In genomic region chr9:12441509-12441908, GRCh38 we compare ENCODE assay signal across 19 cellular contexts.
DNase-seq lines count a peak whose midpoint lies in the region; ATAC-seq and TF ChIP-seq lines count a peak whose summit lies in the region.
"Had no signal": no experiment of that assay in that cellular context is flagged by ENCODE, and none has a peak within 500 bp of the region (broad histone marks: within the 10 kb centered on the region; RNA-seq: fewer than 3 reads in every experiment).

No MANE protein-coding gene starts in this region.

- in situ Hi-C loops in mammary epithelial cell (cut with MboI; ENCODE audit: low sequenced_read_pairs in 2 of 2), result no loop called here

- TF ChIP-seq CTCF in right atrium auricular region (IDR thresholded peaks at IDR 0.05), result no peak
- no peak for TF ChIP-seq CTCF in WTC11 (IDR thresholded peaks at IDR 0.05)
- TF ChIP-seq CTCF in left ventricle myocardium inferior (IDR thresholded peaks at IDR 0.05; ENCODE audit: borderline replicate concordance), result no peak
- no peak for TF ChIP-seq CTCF in mammary epithelial cell (conservative IDR thresholded peaks at IDR 0.05 in 1 of 2, IDR thresholded peaks at IDR 0.05 in 1 of 2; ENCODE audit: extremely low read depth in 1 of 2, insufficient read depth in 1 of 2, low read depth in 1 of 2, low read length in 2 of 2)

- H3K4me1 Mint-ChIP-seq in WTC11, result peaks cover 34% of the 10 kb centered on the region
- H3K4me1 Mint-ChIP-seq: B cell had no signal

- POLR2A ChIA-PET in WTC11 (lab: Charles Lee), result no interaction called here

- no peak overlapping the region for H3K4me3 ChIP-seq in right atrium auricular region
- H3K4me3 ChIP-seq in HUES6 (ENCODE audit: low read depth, low read length), result no peak overlapping the region
- no peak overlapping the region for H3K4me3 ChIP-seq in left ventricle myocardium inferior
- no peak overlapping the region for H3K4me3 ChIP-seq in mammary epithelial cell (replicated peaks in 1 of 3; ENCODE audit: insufficient read depth in 1 of 3, low read depth in 2 of 3, low read length in 3 of 3)
- H3K4me3 ChIP-seq: BLaER1 treated with 17β-estradiol and CSF1 and Interleukin-3, amounts not matched to agents 10 nM and 100 nM; GM12878; GM23248 had no signal

- CTCF ChIA-PET in WTC11 (lab: Charles Lee), result no interaction called here
- CTCF ChIA-PET in mammary epithelial cell (lab: Charles Lee; ENCODE audit: low non-redundant PET), result no interaction called here

- no peak overlapping the region for H3K4me3 Mint-ChIP-seq in WTC11
- H3K4me3 Mint-ChIP-seq: B cell; CD8-positive, alpha-beta T cell; HFFc6 had no signal

- BruUV-seq in mammary epithelial cell (replicated peaks; lab: Mats Ljungman, UMichigan), result no TSS peak

- no peaks in the 10 kb centered on the region for H3K27me3 Mint-ChIP-seq in WTC11 (ENCODE audit: low read depth)
- H3K27me3 Mint-ChIP-seq: B cell had no signal

- DNase-seq in Right ventricle myocardium superior, result no peak
- DNase-seq in right atrium auricular region (ENCODE audit: low spot score), result no peak
- DNase-seq in WTC11 (ENCODE audit: low spot score), result no peak
- no peak for DNase-seq in left ventricle myocardium inferior
- no peak for DNase-seq in mammary epithelial cell
- DNase-seq: 8988T; Calu3; CD8-positive, alpha-beta T cell; DMS79 treated with DMSO at 0.1 percent for 48 hours; GM23248; H7; HFFc6 had no signal

- ATAC-seq in Right ventricle myocardium superior (ENCODE audit: poor library complexity) (peak; percentile 83), WTC11 (peak; percentile 48), HG02970 (IDR thresholded peaks at IDR 0.05; ENCODE audit: low FRiP score, unreplicated experiment) (no peak), GM21381 (IDR thresholded peaks at IDR 0.05; ENCODE audit: unreplicated experiment) (no peak)
- ATAC-seq: CD8-positive, alpha-beta T cell; GM12878; HCT116 had no signal

- H3K36me3 ChIP-seq in right atrium auricular region (no peaks in the 10 kb centered on the region), HUES6 (ENCODE audit: control insufficient read depth, insufficient read depth, low read length) (no peaks in the 10 kb centered on the region), left ventricle myocardium inferior (no peaks in the 10 kb centered on the region), mammary epithelial cell (ENCODE audit: insufficient read depth, low read length) (no peaks in the 10 kb centered on the region)
- H3K36me3 ChIP-seq: BLaER1 treated with 17β-estradiol and CSF1 and Interleukin-3, amounts not matched to agents 10 nM and 100 nM had no signal

- H3K9me3 ChIP-seq in right atrium auricular region, result no peaks in the 10 kb centered on the region
- H3K9me3 ChIP-seq in HUES6 (ENCODE audit: control insufficient read depth, insufficient read depth, low read depth, low read length), result no peaks in the 10 kb centered on the region
- H3K9me3 ChIP-seq in left ventricle myocardium inferior (replicated peaks), result peaks cover under 1% of the 10 kb centered on the region
- H3K9me3 ChIP-seq in mammary epithelial cell (replicated peaks; ENCODE audit: insufficient read depth, low read length), result no peaks in the 10 kb centered on the region
- H3K9me3 ChIP-seq: BLaER1 treated with 17β-estradiol and CSF1 and Interleukin-3, amounts not matched to agents 10 nM and 100 nM had no signal

- H2AFZ ChIP-seq in mammary epithelial cell (ENCODE audit: low read depth, low read length), result no peak overlapping the region
- H2AFZ ChIP-seq: GM23248 had no signal

- no peaks in the 10 kb centered on the region for H3K79me2 ChIP-seq in mammary epithelial cell (ENCODE audit: insufficient read depth, low read length)

- H3K9me3 Mint-ChIP-seq in WTC11, result peaks cover 8% of the 10 kb centered on the region

- intact Hi-C loops in Right ventricle myocardium superior (cut with DNase I) (no loop called here), left ventricle myocardium inferior (cut with micrococcal nuclease) (no loop called here), mammary epithelial cell (cut with micrococcal nuclease) (no loop called here)

- H3K9ac ChIP-seq in HUES6 (ENCODE audit: low read length), result peak overlapping the region; percentile 3
- H3K9ac ChIP-seq in mammary epithelial cell (ENCODE audit: insufficient read depth, low read length), result no peak overlapping the region
- H3K9ac ChIP-seq: BLaER1 treated with 17β-estradiol and CSF1 and Interleukin-3, amounts not matched to agents 10 nM and 100 nM; GM23248 had no signal

- H3K27ac ChIP-seq in right atrium auricular region (no peak overlapping the region), HUES6 (ENCODE audit: low read depth, low read length) (peak overlapping the region; percentile 83), left ventricle myocardium inferior (replicated peaks) (peak overlapping the region; percentile 56), mammary epithelial cell (ENCODE audit: insufficient read depth, low read depth, low read length) (no peak overlapping the region)
- H3K27ac ChIP-seq: BLaER1 treated with 17β-estradiol and CSF1 and Interleukin-3, amounts not matched to agents 10 nM and 100 nM; GM23248 had no signal

- no peaks in the 10 kb centered on the region; the same call in 1 of the 2 replicates for H3K36me3 Mint-ChIP-seq in WTC11
- H3K36me3 Mint-ChIP-seq: CD8-positive, alpha-beta T cell had no signal

- no peaks in the 10 kb centered on the region for H3K4me1 ChIP-seq in right atrium auricular region
- peaks cover 18% of the 10 kb centered on the region for H3K4me1 ChIP-seq in HUES6 (ENCODE audit: control insufficient read depth, insufficient read depth, low read length)
- peaks cover 12% of the 10 kb centered on the region for H3K4me1 ChIP-seq in left ventricle myocardium inferior
- H3K4me1 ChIP-seq in mammary epithelial cell (ENCODE audit: insufficient read depth, low read length), result no peaks in the 10 kb centered on the region
- H3K4me1 ChIP-seq: BLaER1 treated with 17β-estradiol and CSF1 and Interleukin-3, amounts not matched to agents 10 nM and 100 nM had no signal

- H3K27me3 ChIP-seq in right atrium auricular region, result no peaks in the 10 kb centered on the region
- no peaks in the 10 kb centered on the region for H3K27me3 ChIP-seq in HUES6 (ENCODE audit: control insufficient read depth, insufficient read depth, low read length)
- H3K27me3 ChIP-seq in left ventricle myocardium inferior (ENCODE audit: low read depth), result no peaks in the 10 kb centered on the region
- no peaks in the 10 kb centered on the region for H3K27me3 ChIP-seq in mammary epithelial cell (ENCODE audit: insufficient read depth, low read length)
- H3K27me3 ChIP-seq: BLaER1 treated with 17β-estradiol and CSF1 and Interleukin-3, amounts not matched to agents 10 nM and 100 nM had no signal

- WGBS in mammary epithelial cell (ENCODE audit: low coverage, missing lambda C conversion rate), result 59% methylated on average over 1 of the region's 1 CpG

- H4K20me1 ChIP-seq in mammary epithelial cell (ENCODE audit: insufficient read depth, low read length), result no peaks in the 10 kb centered on the region
- H4K20me1 ChIP-seq: BLaER1 treated with 17β-estradiol and CSF1 and Interleukin-3, amounts not matched to agents 10 nM and 100 nM had no signal

- no peak overlapping the region for H3K4me2 ChIP-seq in mammary epithelial cell (ENCODE audit: insufficient read depth, low read depth, low read length)
- H3K4me2 ChIP-seq: BLaER1 treated with 17β-estradiol and CSF1 and Interleukin-3, amounts not matched to agents 10 nM and 100 nM had no signal

- no peak overlapping the region; the same call in 1 of the 2 replicates for H3K27ac Mint-ChIP-seq in WTC11
- H3K27ac Mint-ChIP-seq: B cell; CD8-positive, alpha-beta T cell; HFFc6 had no signal

- dilution Hi-C loops in mammary epithelial cell (cut with HindIII; ENCODE audit: low sequenced_read_pairs), result no loop called here

TF ChIP-seq in WTC11, 78 proteins besides CTCF, POLR2A, EP300 and RAD21 (continues in another document):
- no peak for TF ChIP-seq HMGA2 (CRISPR knock-in tag; IDR thresholded peaks at IDR 0.05)
- TF ChIP-seq NR3C1 (CRISPR knock-in tag; conservative IDR thresholded peaks at IDR 0.05; ENCODE audit: low read depth), result no peak
- no peak for TF ChIP-seq IRF2 (CRISPR knock-in tag; IDR thresholded peaks at IDR 0.05; ENCODE audit: borderline replicate concordance, low read depth)
- no peak for TF ChIP-seq PRRX2 (CRISPR knock-in tag; IDR thresholded peaks at IDR 0.05)
- TF ChIP-seq ZNF671 (CRISPR knock-in tag; IDR thresholded peaks at IDR 0.05), result no peak
- no peak for TF ChIP-seq CREM (CRISPR knock-in tag; IDR thresholded peaks at IDR 0.05)
- no peak for TF ChIP-seq SP1 (CRISPR knock-in tag; conservative IDR thresholded peaks at IDR 0.05)
- TF ChIP-seq KAT7 (CRISPR knock-in tag; IDR thresholded peaks at IDR 0.05; ENCODE audit: borderline replicate concordance), result no peak
- no peak for TF ChIP-seq RORB (CRISPR knock-in tag; IDR thresholded peaks at IDR 0.05)
- no peak for TF ChIP-seq EMX1 (CRISPR knock-in tag; IDR thresholded peaks at IDR 0.05)
- TF ChIP-seq ATF3 (CRISPR knock-in tag; conservative IDR thresholded peaks at IDR 0.05), result no peak
- no peak for TF ChIP-seq NR2C2 (CRISPR knock-in tag; IDR thresholded peaks at IDR 0.05)
- TF ChIP-seq, protein P1, sequence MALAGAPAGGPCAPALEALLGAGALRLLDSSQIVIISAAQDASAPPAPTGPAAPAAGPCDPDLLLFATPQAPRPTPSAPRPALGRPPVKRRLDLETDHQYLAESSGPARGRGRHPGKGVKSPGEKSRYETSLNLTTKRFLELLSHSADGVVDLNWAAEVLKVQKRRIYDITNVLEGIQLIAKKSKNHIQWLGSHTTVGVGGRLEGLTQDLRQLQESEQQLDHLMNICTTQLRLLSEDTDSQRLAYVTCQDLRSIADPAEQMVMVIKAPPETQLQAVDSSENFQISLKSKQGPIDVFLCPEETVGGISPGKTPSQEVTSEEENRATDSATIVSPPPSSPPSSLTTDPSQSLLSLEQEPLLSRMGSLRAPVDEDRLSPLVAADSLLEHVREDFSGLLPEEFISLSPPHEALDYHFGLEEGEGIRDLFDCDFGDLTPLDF (CRISPR knock-in tag; IDR thresholded peaks at IDR 0.05), result no peak
- no peak for TF ChIP-seq ZNF219 (CRISPR knock-in tag; IDR thresholded peaks at IDR 0.05; ENCODE audit: borderline replicate concordance)

Comparison
In these comparisons a context has a peak if more than half of its experiments do, and no peak if none do; other contexts are left out.
1. H3K27ac ChIP-seq: peak in HUES6 (single experiment) and left ventricle myocardium inferior (single experiment); none in right atrium auricular region (0 of 2) and mammary epithelial cell (single experiment).
2. ATAC-seq: peak in Right ventricle myocardium superior (single experiment) and WTC11 (single experiment); none in HG02970 (single experiment) and GM21381 (single experiment).